Comparison of ENCODE assay signal across 1 cellular context in the genomic region with DNA sequence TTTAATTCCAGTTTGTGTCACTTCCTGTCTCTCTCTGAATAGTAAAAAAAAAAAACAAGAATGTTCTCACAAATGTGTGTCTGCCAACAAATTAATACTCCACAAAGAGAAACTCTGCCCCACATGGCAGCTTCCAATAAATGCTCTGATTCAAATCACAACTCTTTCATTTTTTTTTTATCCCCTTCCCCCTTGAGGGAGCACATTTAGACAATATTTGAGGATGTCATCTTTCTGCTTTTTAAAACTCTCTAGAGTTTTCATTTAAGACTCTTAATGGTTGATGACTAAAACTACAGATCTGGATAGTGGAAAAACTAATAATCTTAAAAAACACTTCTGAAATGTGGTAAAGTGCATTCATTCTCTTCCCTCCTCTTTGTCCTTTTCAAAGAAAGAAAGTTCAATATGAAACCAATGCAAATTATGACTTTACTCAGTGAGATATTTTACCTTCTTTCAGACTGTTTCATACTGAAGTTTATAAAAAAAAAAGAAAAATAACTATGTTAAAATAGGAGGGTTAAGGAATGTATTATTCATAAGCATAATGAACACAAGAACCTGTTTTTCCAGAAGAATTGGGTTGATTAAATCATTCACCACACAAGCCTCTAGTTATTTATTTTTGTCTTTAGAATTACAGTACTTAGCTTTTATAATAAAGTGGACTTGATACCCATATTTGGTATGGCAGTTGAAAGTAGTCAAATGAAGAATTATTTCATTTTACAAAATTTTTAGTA.
TF ChIP-seq lines count a peak whose summit lies in the region.

No MANE protein-coding gene starts in this region.

TF ChIP-seq in endothelial cell of umbilical vein, 7 proteins besides CTCF, POLR2A, EP300 and RAD21:
- TF ChIP-seq JUN (IDR thresholded peaks at IDR 0.05; ENCODE audit: borderline replicate concordance, insufficient read depth, insufficient read length, low read depth) (peak; percentile 10), GATA2 (IDR thresholded peaks at IDR 0.05; ENCODE audit: insufficient read depth, insufficient read length, low read depth, low read length) (no peak)
TF ChIP-seq in endothelial cell of umbilical vein: peak in this region for 1.
